13 cellular contexts compared by ENCODE assay signal in genomic region chr15:69578792-69579587, GRCh38.
DNase-seq lines count a peak whose midpoint lies in the region; ATAC-seq, FAIRE-seq and TF ChIP-seq lines count a peak whose summit lies in the region.
"Had no signal": no experiment of that assay in that cellular context is flagged by ENCODE, and none has a peak within 500 bp of the region (broad histone marks: within the 10 kb centered on the region; RNA-seq: fewer than 3 reads in every experiment).

No MANE protein-coding gene starts in this region.

- H3K4me1 ChIP-seq in body of pancreas (peaks cover 46% of the 10 kb centered on the region), right lobe of liver (peaks cover 0 to 36% (median 16%) of the 10 kb centered on the region in 4 donors)

- H3K27ac ChIP-seq in body of pancreas (peak overlapping the region in 3 of 4 donors; percentile 0 to 50 (median 42)), right lobe of liver (peak overlapping the region in 1 of 3 donors; percentile 68)

- no peak for DNase-seq in left ventricle myocardium superior
- no peak for DNase-seq in Right ventricle myocardium superior
- DNase-seq in body of pancreas, result peak; percentile 90 to 95 (median 92)
- peak; percentile 80 to 90 (median 89) for DNase-seq in right lobe of liver
- DNase-seq in urothelium cell line (ENCODE audit: low spot score), result peak; percentile 93
- DNase-seq in SKM-1 (lab: John Stamatoyannopoulos, UW; ENCODE audit: unreplicated experiment), result no peak
- DNase-seq in DMS153 treated with DMSO at 0.1 percent for 48 hours (lab: John Stamatoyannopoulos, UW; ENCODE audit: unreplicated experiment), result no peak
- DNase-seq in HuH-7 (ENCODE audit: low spot score), result no peak
- DNase-seq: activated T-cell treated with anti-CD3 and anti-CD28 coated beads for 4 hours, DND-41, NCI-H146 had no signal

- H3K9me3 ChIP-seq in body of pancreas, result no peaks in the 10 kb centered on the region
- H3K9me3 ChIP-seq in right lobe of liver, result no peaks in the 10 kb centered on the region

- H3K4me3 ChIP-seq in body of pancreas, result no peak overlapping the region
- no peak overlapping the region for H3K4me3 ChIP-seq in right lobe of liver

- peak; percentile 33 for ATAC-seq in left ventricle myocardium superior
- ATAC-seq in Right ventricle myocardium superior (ENCODE audit: poor library complexity), result no peak
- peak; percentile 82 for ATAC-seq in body of pancreas
- peak; percentile 44 to 64 (median 56) for ATAC-seq in right lobe of liver

- TF ChIP-seq POLR2A in body of pancreas (IDR thresholded peaks at IDR 0.05) (peak in 1 of 3 donors; percentile 22), right lobe of liver (IDR thresholded peaks at IDR 0.05) (no peak)

- H3K36me3 ChIP-seq in body of pancreas (replicated peaks in 1 of 2; ENCODE audit: insufficient read depth in 1 of 2, low read depth in 2 of 2), result no peaks in the 10 kb centered on the region
- no peaks in the 10 kb centered on the region for H3K36me3 ChIP-seq in right lobe of liver

- intact Hi-C loops in left ventricle myocardium superior (cut with micrococcal nuclease) (no loop called here), Right ventricle myocardium superior (cut with DNase I) (loop anchor here (5.0 to 10.0 kb wide), 2 partner anchors 73 to 906 kb away; no protein-coding TSS in a partner anchor), body of pancreas (cut with DNase I) (loop anchor here (10.0 kb wide), 1 partner anchor 906 kb away; no protein-coding TSS in a partner anchor), right lobe of liver (cut with DNase I) (no loop called here)

- 30 to 37% methylated on average over 15 of the region's 15 CpGs for WGBS in body of pancreas, 2 donors
- WGBS in right lobe of liver (ENCODE audit: insufficient coverage, low coverage, low lambda C conversion rate, missing lambda C conversion rate), result 50% methylated on average over 10 of the region's 15 CpGs

- FAIRE-seq in urothelium cell line (lab: Jason Lieb, UNC), result peak; percentile 96
- FAIRE-seq: keratinocyte, TTC549 had no signal

- TF ChIP-seq CTCF in body of pancreas (IDR thresholded peaks at IDR 0.05) (no peak), right lobe of liver (IDR thresholded peaks at IDR 0.05) (no peak)

- H3K27me3 ChIP-seq in body of pancreas (no peaks in the 10 kb centered on the region), right lobe of liver (no peaks in the 10 kb centered on the region)

Comparison
In these comparisons a context has a peak if more than half of its experiments do, and no peak if none do; other contexts are left out.
1. intact Hi-C loops: an anchor here in Right ventricle myocardium superior (5.0 to 10.0 kb wide) and body of pancreas (10.0 kb wide); none called in left ventricle myocardium superior and right lobe of liver.
2. DNase-seq: peak in body of pancreas (4 of 4), right lobe of liver (3 of 3) and urothelium cell line (single experiment); none in left ventricle myocardium superior (single experiment), Right ventricle myocardium superior (single experiment), SKM-1 (single experiment), DMS153 treated with DMSO at 0.1 percent for 48 hours (single experiment) and HuH-7 (single experiment).